In the genomic region with DNA sequence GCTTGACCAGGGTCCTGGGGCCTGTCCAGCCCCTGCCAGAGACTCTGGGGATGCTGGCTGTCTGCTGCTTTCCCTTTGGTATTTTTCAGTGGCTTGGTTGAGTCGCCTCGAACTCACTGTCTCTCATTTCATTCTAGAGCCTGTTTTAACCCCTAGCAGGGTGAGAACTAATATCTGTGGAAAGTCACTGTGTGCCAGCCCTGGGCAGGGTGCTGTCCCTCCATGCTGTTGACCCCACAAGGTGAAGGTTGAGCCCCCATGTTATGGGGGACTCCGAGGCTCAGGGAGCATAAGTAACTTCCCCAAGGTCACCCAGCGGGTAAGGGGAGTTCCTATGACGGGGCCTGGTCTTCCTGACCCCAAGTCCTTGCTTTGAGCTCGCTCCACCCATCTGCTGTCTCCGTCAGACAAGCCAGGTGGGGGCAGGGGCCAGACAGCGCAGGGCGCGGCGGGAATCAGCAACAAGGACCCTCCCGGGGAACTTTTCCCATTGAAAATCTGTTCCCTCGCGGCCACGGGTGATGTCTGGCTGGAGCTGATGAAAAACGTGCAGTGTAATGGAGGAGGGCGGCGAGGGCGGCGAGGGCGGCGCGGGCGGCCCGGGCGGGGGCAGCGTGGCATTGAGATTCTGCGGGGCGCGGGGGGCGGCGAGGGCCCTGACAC, we compare ENCODE assay signal across 8 cellular contexts. TPM values are rescaled to one million over a fixed set of nuclear protein-coding genes. Genes with fewer than 3 reads are reported as not detected.
DNase-seq lines count a peak whose midpoint lies in the region; ATAC-seq, FAIRE-seq and TF ChIP-seq lines count a peak whose summit lies in the region.

No MANE protein-coding gene starts in this region.

- POLR2A ChIA-PET in A673 (lab: Charles Lee; ENCODE audit: low non-redundant PET) (no interaction called here), WTC11 (lab: Charles Lee) (interaction anchor here (0.6 to 0.8 kb wide), 2 partner anchors 35 to 98 kb away, joined by 4 to 6 read pairs; no protein-coding TSS in a partner anchor)

- ATAC-seq in WTC11 (peak; percentile 10), GM21576 (IDR thresholded peaks at IDR 0.05; ENCODE audit: unreplicated experiment) (no peak), GM21529 (IDR thresholded peaks at IDR 0.05; ENCODE audit: unreplicated experiment) (no peak)

- peaks cover 32% of the 10 kb centered on the region for H3K4me1 Mint-ChIP-seq in WTC11

- CTCF ChIA-PET in A673 (lab: Charles Lee), result no interaction called here
- CTCF ChIA-PET in WTC11 (lab: Charles Lee), result interaction anchor here (0.6 to 8.0 kb wide), 12 partner anchors 9 to 124 kb away, joined by 3 to 177 read pairs (median 5); partner anchors contain the start of genes ACBD4 and C1QL1

- no peak overlapping the region for H3K27ac ChIP-seq in A673 (ENCODE audit: low read depth, low read length, poor library complexity, severe bottlenecking)
- H3K27ac ChIP-seq in kidney (ENCODE audit: low read depth in 2 of 2, low read length in 2 of 2), result no peak overlapping the region

- H3K4me3 ChIP-seq in A673 (ENCODE audit: low read depth, low read length, poor library complexity, severe bottlenecking) (peak overlapping the region; percentile 49), foreskin fibroblast (ENCODE audit: low read depth in 1 of 2, low read length in 2 of 2) (peak overlapping the region; percentile 46 to 57), skeletal muscle cell (ENCODE audit: low read depth, low read length) (peak overlapping the region; percentile 55), kidney (ENCODE audit: low read length in 2 of 2) (peak overlapping the region in 1 of 2 donors; percentile 29)

- H3K4me1 ChIP-seq in A673 (ENCODE audit: insufficient read depth, low read length, poor library complexity, severe bottlenecking) (no peaks in the 10 kb centered on the region), kidney (ENCODE audit: control insufficient read depth in 1 of 2, insufficient read depth in 1 of 2, low read depth in 1 of 2, low read length in 2 of 2) (peaks cover 13 to 14% of the 10 kb centered on the region in 2 donors)

- DNase-seq in A673 (ENCODE audit: low spot score) (no peak), GM20000 (ENCODE audit: low spot score) (peak; percentile 64), WTC11 (ENCODE audit: low spot score) (peak; percentile 38), foreskin fibroblast (peak in 1 of 2 donors; percentile 47), skeletal muscle cell (ENCODE audit: low read depth) (no peak), kidney (no peak)

- FAIRE-seq in kidney (lab: Jason Lieb, UNC), result no peak

- no peaks in the 10 kb centered on the region for H3K36me3 Mint-ChIP-seq in WTC11

- H3K36me3 ChIP-seq in A673 (ENCODE audit: insufficient read depth, low read length, poor library complexity, severe bottlenecking), result no peaks in the 10 kb centered on the region
- H3K36me3 ChIP-seq in kidney (ENCODE audit: control insufficient read depth in 1 of 2, insufficient read depth in 2 of 2, low read length in 2 of 2), result no peaks in the 10 kb centered on the region

- H3K27me3 ChIP-seq in A673 (replicated peaks; ENCODE audit: insufficient read depth, low read depth, low read length, poor library complexity), result no peaks in the 10 kb centered on the region

- H3K9me3 ChIP-seq in A673 (ENCODE audit: low read depth, low read length, poor library complexity, severe bottlenecking), result no peaks in the 10 kb centered on the region
- no peaks in the 10 kb centered on the region for H3K9me3 ChIP-seq in kidney (ENCODE audit: control insufficient read depth in 1 of 2, low read length in 2 of 2)

- H3K9me3 Mint-ChIP-seq in WTC11, result no peaks in the 10 kb centered on the region

- no TSS peak for BruUV-seq in A673 (replicated peaks; lab: Mats Ljungman, UMichigan)

- H3K9ac ChIP-seq in kidney (ENCODE audit: low read length in 2 of 2), result no peak overlapping the region

- H3K27ac Mint-ChIP-seq in WTC11, result no peak overlapping the region

- H3K4me3 Mint-ChIP-seq in WTC11, result peak overlapping the region; percentile 94

- no peak for TF ChIP-seq CTCF in A673 (conservative IDR thresholded peaks at IDR 0.05; ENCODE audit: low read depth, low read length)
- TF ChIP-seq CTCF in GM20000 (IDR thresholded peaks at IDR 0.05; ENCODE audit: extremely low read depth, missing control alignments), result no peak
- TF ChIP-seq CTCF in WTC11 (IDR thresholded peaks at IDR 0.05), result no peak
- TF ChIP-seq CTCF in foreskin fibroblast (IDR thresholded peaks at IDR 0.05; ENCODE audit: low read depth, low read length), result no peak
- TF ChIP-seq CTCF in kidney (IDR thresholded peaks at IDR 0.05; ENCODE audit: borderline replicate concordance, extremely low read depth, insufficient read depth), result no peak

- intact Hi-C loops in A673 (cut with micrococcal nuclease; ENCODE audit: unreplicated experiment), result no loop called here
- intact Hi-C loops in kidney (cut with DNase I), result no loop called here

- H3K27me3 Mint-ChIP-seq in WTC11 (ENCODE audit: low read depth), result peaks cover 43% of the 10 kb centered on the region

TF ChIP-seq in WTC11, 78 proteins besides CTCF, POLR2A, EP300 and RAD21 (continues in another document):
- TF ChIP-seq, protein P1, sequence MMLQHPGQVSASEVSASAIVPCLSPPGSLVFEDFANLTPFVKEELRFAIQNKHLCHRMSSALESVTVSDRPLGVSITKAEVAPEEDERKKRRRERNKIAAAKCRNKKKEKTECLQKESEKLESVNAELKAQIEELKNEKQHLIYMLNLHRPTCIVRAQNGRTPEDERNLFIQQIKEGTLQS (CRISPR knock-in tag; conservative IDR thresholded peaks at IDR 0.05), result no peak
- TF ChIP-seq, protein P2, sequence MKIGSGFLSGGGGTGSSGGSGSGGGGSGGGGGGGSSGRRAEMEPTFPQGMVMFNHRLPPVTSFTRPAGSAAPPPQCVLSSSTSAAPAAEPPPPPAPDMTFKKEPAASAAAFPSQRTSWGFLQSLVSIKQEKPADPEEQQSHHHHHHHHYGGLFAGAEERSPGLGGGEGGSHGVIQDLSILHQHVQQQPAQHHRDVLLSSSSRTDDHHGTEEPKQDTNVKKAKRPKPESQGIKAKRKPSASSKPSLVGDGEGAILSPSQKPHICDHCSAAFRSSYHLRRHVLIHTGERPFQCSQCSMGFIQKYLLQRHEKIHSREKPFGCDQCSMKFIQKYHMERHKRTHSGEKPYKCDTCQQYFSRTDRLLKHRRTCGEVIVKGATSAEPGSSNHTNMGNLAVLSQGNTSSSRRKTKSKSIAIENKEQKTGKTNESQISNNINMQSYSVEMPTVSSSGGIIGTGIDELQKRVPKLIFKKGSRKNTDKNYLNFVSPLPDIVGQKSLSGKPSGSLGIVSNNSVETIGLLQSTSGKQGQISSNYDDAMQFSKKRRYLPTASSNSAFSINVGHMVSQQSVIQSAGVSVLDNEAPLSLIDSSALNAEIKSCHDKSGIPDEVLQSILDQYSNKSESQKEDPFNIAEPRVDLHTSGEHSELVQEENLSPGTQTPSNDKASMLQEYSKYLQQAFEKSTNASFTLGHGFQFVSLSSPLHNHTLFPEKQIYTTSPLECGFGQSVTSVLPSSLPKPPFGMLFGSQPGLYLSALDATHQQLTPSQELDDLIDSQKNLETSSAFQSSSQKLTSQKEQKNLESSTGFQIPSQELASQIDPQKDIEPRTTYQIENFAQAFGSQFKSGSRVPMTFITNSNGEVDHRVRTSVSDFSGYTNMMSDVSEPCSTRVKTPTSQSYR (CRISPR knock-in tag; IDR thresholded peaks at IDR 0.05), result no peak
- TF ChIP-seq ETV6 (CRISPR knock-in tag; IDR thresholded peaks at IDR 0.05) (0 out of 2 replicates have a peak, but pooled peaks have one; percentile 69), HMGXB4 (CRISPR knock-in tag; IDR thresholded peaks at IDR 0.05) (0 out of 2 replicates have a peak, but pooled peaks have one; percentile 23), STAT6 (CRISPR knock-in tag; conservative IDR thresholded peaks at IDR 0.05; ENCODE audit: low read depth) (no peak)

RNA-seq across cellular contexts. Expression of gene DCAKD, which starts 32.8 kb away (rescaled TPM):
- total RNA-seq in A673 (2021) (19.1 and 21.8 TPM in 2 replicates), WTC11 (2021) (57.7 to 59.2 TPM (median 58.7 TPM) in 3 replicates), kidney (34.9 TPM)
- polyA plus RNA-seq in kidney (ENCODE audit: insufficient read depth, low read depth, low replicate concordance), result 27.5 TPM

RNA-seq across cellular contexts. Expression of gene NMT1, which starts 42.5 kb away (rescaled TPM):
- total RNA-seq in A673 (2021), result 108 and 118 TPM in 2 replicates
- total RNA-seq in WTC11 (2021), result 152 to 162 TPM (median 153 TPM) in 3 replicates
- total RNA-seq in kidney, result 98.5 TPM
- polyA plus RNA-seq in kidney (ENCODE audit: insufficient read depth, low read depth, low replicate concordance), result 72.3 TPM

RNA-seq across cellular contexts. Expression of gene C1QL1, which starts 50.5 kb away (rescaled TPM):
- total RNA-seq in A673 (2021), result 8.6 and 10.8 TPM in 2 replicates
- total RNA-seq in WTC11 (2021), result 13.4 to 16.8 TPM (median 15.6 TPM) in 3 replicates
- 0.76 TPM for total RNA-seq in kidney
- polyA plus RNA-seq in kidney (ENCODE audit: insufficient read depth, low read depth, low replicate concordance), result 25.4 TPM

Comparison
In these comparisons a context has a peak if more than half of its experiments do, and no peak if none do; other contexts are left out.
1. DNase-seq: peak in GM20000 (single experiment) and WTC11 (single experiment); none in A673 (single experiment), skeletal muscle cell (single experiment) and kidney (single experiment).